Comparison of ENCODE assay signal across 1 cellular context in the genomic region with DNA sequence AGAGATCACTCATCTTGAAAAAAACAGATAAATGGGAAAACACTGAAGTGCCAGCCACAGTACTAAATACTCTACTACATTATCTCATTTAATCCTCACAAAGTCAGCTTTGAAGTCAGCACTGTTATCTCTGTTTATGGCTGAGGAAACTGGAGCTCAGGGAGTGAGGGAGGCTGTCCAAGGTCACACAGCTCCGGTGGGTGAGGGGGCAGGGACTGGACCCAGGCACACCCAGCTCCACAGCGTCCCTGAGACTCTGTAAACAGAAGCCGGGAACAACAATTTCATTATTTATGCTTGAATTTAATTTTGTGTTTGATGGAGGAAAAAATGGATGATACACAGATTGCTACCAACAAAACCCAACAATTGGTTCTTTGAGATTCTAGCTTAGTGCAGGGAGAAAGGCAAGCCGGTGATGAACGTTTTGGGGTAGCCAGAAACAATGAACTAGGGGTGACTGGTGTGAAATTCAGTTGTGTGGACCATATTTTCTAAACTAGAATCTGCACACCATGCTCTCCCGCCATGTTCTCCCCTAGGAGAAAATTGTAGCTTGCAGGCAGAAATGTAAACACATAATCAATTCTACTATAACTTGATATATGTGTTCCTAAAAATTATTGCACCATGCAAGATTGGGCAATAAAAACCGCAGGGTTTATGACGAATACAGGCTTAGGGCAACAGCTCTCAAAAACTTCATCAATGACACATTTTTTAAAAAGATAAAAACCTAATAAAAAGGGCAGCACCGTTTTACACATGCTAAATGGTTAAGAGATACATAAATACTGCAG.
A peak's percentile ranks its signal among the peaks of the same experiment; 100 is the strongest.
TF ChIP-seq lines count a peak whose summit lies in the region.

A gene with protein sequence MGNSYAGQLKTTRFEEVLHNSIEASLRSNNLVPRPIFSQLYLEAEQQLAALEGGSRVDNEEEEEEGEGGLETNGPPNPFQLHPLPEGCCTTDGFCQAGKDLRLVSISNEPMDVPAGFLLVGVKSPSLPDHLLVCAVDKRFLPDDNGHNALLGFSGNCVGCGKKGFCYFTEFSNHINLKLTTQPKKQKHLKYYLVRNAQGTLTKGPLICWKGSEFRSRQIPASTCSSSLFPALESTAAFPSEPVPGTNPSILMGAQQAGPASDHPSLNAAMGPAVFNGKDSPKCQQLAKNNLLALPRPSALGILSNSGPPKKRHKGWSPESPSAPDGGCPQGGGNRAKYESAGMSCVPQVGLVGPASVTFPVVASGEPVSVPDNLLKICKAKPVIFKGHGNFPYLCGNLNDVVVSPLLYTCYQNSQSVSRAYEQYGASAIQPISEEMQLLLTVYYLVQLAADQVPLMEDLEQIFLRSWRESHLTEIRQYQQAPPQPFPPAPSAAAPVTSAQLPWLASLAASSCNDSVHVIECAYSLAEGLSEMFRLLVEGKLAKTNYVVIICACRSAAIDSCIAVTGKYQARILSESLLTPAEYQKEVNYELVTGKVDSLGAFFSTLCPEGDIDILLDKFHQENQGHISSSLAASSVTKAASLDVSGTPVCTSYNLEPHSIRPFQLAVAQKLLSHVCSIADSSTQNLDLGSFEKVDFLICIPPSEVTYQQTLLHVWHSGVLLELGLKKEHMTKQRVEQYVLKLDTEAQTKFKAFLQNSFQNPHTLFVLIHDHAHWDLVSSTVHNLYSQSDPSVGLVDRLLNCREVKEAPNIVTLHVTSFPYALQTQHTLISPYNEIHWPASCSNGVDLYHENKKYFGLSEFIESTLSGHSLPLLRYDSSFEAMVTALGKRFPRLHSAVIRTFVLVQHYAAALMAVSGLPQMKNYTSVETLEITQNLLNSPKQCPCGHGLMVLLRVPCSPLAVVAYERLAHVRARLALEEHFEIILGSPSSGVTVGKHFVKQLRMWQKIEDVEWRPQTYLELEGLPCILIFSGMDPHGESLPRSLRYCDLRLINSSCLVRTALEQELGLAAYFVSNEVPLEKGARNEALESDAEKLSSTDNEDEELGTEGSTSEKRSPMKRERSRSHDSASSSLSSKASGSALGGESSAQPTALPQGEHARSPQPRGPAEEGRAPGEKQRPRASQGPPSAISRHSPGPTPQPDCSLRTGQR (N-terminal part only) (plus strand): TSS at position 768 of the 800 bp plus-strand sequence. CDS start 22,570 bp downstream, outside the sequence.

TF ChIP-seq in K562, 482 proteins besides CTCF, POLR2A, EP300 and RAD21:
- TF ChIP-seq CEBPG (CRISPR knock-in tag; IDR thresholded peaks at IDR 0.05), result no peak
- peak; percentile 70 to 85 for TF ChIP-seq CEBPG (tag; conservative IDR thresholded peaks at IDR 0.05 in 1 of 2, IDR thresholded peaks at IDR 0.05 in 1 of 2)
- peak; percentile 62; the same call in 1 of the 2 replicates for TF ChIP-seq CEBPB (tag; IDR thresholded peaks at IDR 0.05)
- TF ChIP-seq ZNF699 (CRISPR knock-in tag; IDR thresholded peaks at IDR 0.05; ENCODE audit: insufficient replicate concordance), result no peak
